In the genomic region with DNA sequence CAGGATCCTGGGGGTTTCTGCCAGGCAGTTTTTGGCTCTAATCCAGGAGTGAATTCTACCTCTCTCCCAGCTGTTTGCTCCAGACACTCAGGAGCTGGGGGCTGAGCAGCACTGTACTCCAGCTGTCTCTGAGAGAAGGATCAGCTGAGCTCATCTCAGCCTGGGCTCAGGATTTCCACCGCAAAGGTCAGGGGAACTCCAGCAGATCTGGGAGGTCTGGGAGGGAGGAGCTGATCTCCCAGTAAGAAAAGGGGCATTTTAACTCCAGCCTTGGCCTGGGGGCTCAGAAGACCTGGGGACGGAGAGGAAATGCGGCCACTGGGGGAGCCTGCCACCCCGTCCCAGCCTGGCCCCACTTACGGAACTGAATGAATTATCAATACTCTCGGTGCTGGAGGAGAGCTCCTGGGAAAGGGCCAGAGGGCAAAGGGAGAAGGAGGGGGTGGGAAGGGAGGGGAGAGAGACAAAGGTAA, we compare ENCODE assay signal across 10 cellular contexts. TPM values are rescaled to one million over a fixed set of nuclear protein-coding genes. Genes with fewer than 3 reads are reported as not detected.
DNase-seq lines count a peak whose midpoint lies in the region; ATAC-seq and TF ChIP-seq lines count a peak whose summit lies in the region.
"Had no signal": no experiment of that assay in that cellular context is flagged by ENCODE, and none has a peak within 500 bp of the region (broad histone marks: within the 10 kb centered on the region; RNA-seq: fewer than 3 reads in every experiment).

No MANE protein-coding gene starts in this region.

- no peak overlapping the region for H2BK5ac ChIP-seq in mesendoderm (ENCODE audit: low read length)

- H3K4me1 Mint-ChIP-seq in MCF 10A (ENCODE audit: insufficient read depth, unreplicated experiment): peaks cover 32% of the 10 kb centered on the region

- H3K27ac Mint-ChIP-seq in MCF 10A (ENCODE audit: low read depth, unreplicated experiment): no peak overlapping the region

- no peak overlapping the region for H2BK120ac ChIP-seq in mesendoderm (ENCODE audit: low read depth, low read length)

- no peak overlapping the region for H4K8ac ChIP-seq in mesendoderm (ENCODE audit: low read depth, low read length)

- no peak overlapping the region for H4K5ac ChIP-seq in mesendoderm (ENCODE audit: low read length)

- H3K27me3 Mint-ChIP-seq in MCF 10A (ENCODE audit: insufficient read depth, unreplicated experiment): no peaks in the 10 kb centered on the region

- H3K9ac ChIP-seq in endocrine pancreas (ENCODE audit: control insufficient read depth, insufficient read depth, low read length) (peak overlapping the region; percentile 57), mesendoderm (ENCODE audit: low read length) (no peak overlapping the region)

- intact Hi-C loops in breast epithelium (cut with DNase I; ENCODE audit: low total_unique reads): no loop called here
- intact Hi-C loops in MCF 10A (cut with micrococcal nuclease): loop anchor here (2.0 kb wide), 1 partner anchor 89 kb away; a partner anchor contains a TSS

- peaks cover 8 to 16% of the 10 kb centered on the region in 2 donors for H3K4me1 ChIP-seq in breast epithelium
- H3K4me1 ChIP-seq in endocrine pancreas (ENCODE audit: control insufficient read depth, insufficient read depth, low read length): peaks cover 19% of the 10 kb centered on the region
- H3K4me1 ChIP-seq in mesendoderm (ENCODE audit: control insufficient read depth, low read depth, low read length): no peaks in the 10 kb centered on the region
- H3K4me1 ChIP-seq in urinary bladder (ENCODE audit: insufficient read depth): no peaks in the 10 kb centered on the region

- no peak overlapping the region for H3K4me3 ChIP-seq in breast epithelium
- no peak overlapping the region for H3K4me3 ChIP-seq in endocrine pancreas (ENCODE audit: control insufficient read depth, insufficient read depth, low read length)
- H3K4me3 ChIP-seq in mesendoderm (ENCODE audit: low read length): no peak overlapping the region
- no peak overlapping the region for H3K4me3 ChIP-seq in urinary bladder (ENCODE audit: low read depth, low read length)

- H3K27ac ChIP-seq in breast epithelium: peak overlapping the region; percentile 80 to 86
- peak overlapping the region; percentile 3 for H3K27ac ChIP-seq in mesendoderm (ENCODE audit: low read depth, low read length)
- peak overlapping the region; percentile 54 for H3K27ac ChIP-seq in urinary bladder (ENCODE audit: low read depth)

- peaks cover 78% of the 10 kb centered on the region for H3K36me3 Mint-ChIP-seq in MCF 10A (ENCODE audit: insufficient read depth, unreplicated experiment)

- no TSS peak for BruUV-seq in MCF 10A (replicated peaks; lab: Mats Ljungman, UMichigan)

- no peaks in the 10 kb centered on the region for H3K79me2 ChIP-seq in mesendoderm (ENCODE audit: control insufficient read depth, insufficient read depth, low read length)

- no peak overlapping the region for H3K4me2 ChIP-seq in mesendoderm (ENCODE audit: low read length)

- H3K79me1 ChIP-seq in mesendoderm (ENCODE audit: low read length): no peaks in the 10 kb centered on the region

- H2BK15ac ChIP-seq in mesendoderm (replicated peaks; ENCODE audit: low read depth): no peak overlapping the region

- CTCF ChIA-PET in MCF 10A (lab: Yijun Ruan, JAX): interaction anchor here (0.6 to 27.4 kb wide), 9 partner anchors 9 to 94 kb away, joined by 3 to 566 read pairs (median 6); no protein-coding TSS in a partner anchor

- ATAC-seq in GM21528 (IDR thresholded peaks at IDR 0.05; ENCODE audit: low FRiP score, unreplicated experiment): no peak
- ATAC-seq in HG03460 (IDR thresholded peaks at IDR 0.05; ENCODE audit: unreplicated experiment): no peak

- H3K36me3 ChIP-seq in breast epithelium: peaks cover 8% of the 10 kb centered on the region
- peaks cover 2% of the 10 kb centered on the region for H3K36me3 ChIP-seq in endocrine pancreas (ENCODE audit: control insufficient read depth, insufficient read depth, low read length)
- peaks cover 12% of the 10 kb centered on the region for H3K36me3 ChIP-seq in mesendoderm (ENCODE audit: control insufficient read depth, insufficient read depth, low read length)
- H3K36me3 ChIP-seq in urinary bladder (ENCODE audit: insufficient read depth): peaks cover 4% of the 10 kb centered on the region

- H3K27me3 ChIP-seq in breast epithelium (no peaks in the 10 kb centered on the region), endocrine pancreas (ENCODE audit: control insufficient read depth, insufficient read depth, low read length) (no peaks in the 10 kb centered on the region), mesendoderm (ENCODE audit: insufficient read depth, low read length, poor library complexity) (no peaks in the 10 kb centered on the region)

- POLR2A ChIA-PET in MCF 10A (lab: Yijun Ruan, JAX): interaction anchor here (0.8 to 10.5 kb wide), 9 partner anchors 9 to 90 kb away, joined by 3 to 253 read pairs (median 13); a partner anchor contains a TSS

- no peak overlapping the region for H3K23ac ChIP-seq in mesendoderm (ENCODE audit: low read length)

- no peak for DNase-seq in breast epithelium (ENCODE audit: low spot score in 2 of 2)
- no peak for DNase-seq in MCF 10A (ENCODE audit: unreplicated experiment)
- peak; percentile 78 for DNase-seq in mesendoderm
- DNase-seq in HK-2 (ENCODE audit: unreplicated experiment): no peak
- DNase-seq: NCI-H187 treated with DMSO at 0.1 percent for 48 hours, T-helper 9 cell had no signal

- H3K9me3 ChIP-seq in breast epithelium (no peaks in the 10 kb centered on the region), endocrine pancreas (ENCODE audit: control insufficient read depth, low read length) (no peaks in the 10 kb centered on the region)

- no peak overlapping the region for H2AK5ac ChIP-seq in mesendoderm (ENCODE audit: low read length)

- no peaks in the 10 kb centered on the region for H3K9me3 Mint-ChIP-seq in MCF 10A (ENCODE audit: unreplicated experiment)

- no peak overlapping the region for H3K4ac ChIP-seq in mesendoderm (ENCODE audit: low read depth, low read length)

- TF ChIP-seq CTCF in breast epithelium (IDR thresholded peaks at IDR 0.05): no peak
- no peak for TF ChIP-seq CTCF in MCF 10A (IDR thresholded peaks at IDR 0.05; ENCODE audit: unreplicated experiment)

- no peak for TF ChIP-seq POLR2A in breast epithelium (IDR thresholded peaks at IDR 0.05)

- no CpG with 5 or more reads among the region's 6 CpGs for WGBS in mesendoderm (ENCODE audit: extremely low coverage, insufficient coverage, low lambda C conversion rate)
- 39% methylated on average over 6 of the region's 6 CpGs for WGBS in urinary bladder

- no peak overlapping the region for H3K18ac ChIP-seq in mesendoderm (ENCODE audit: low read length)

- H3K4me3 Mint-ChIP-seq in MCF 10A (ENCODE audit: unreplicated experiment): no peak overlapping the region

- peak overlapping the region; percentile 25 for H3K56ac ChIP-seq in mesendoderm (ENCODE audit: low read length)

RNA-seq across cellular contexts. Expression of a gene that starts 17.3 kb away (rescaled TPM):
- 10 to 100 TPM; 59.2 to 91.8 (median 69.8) TPM for total RNA-seq in breast epithelium
- total RNA-seq in MCF 10A (2022): 75.3 and 90.1 TPM in 2 replicates
- polyA plus RNA-seq in mesendoderm (2013, experiment 1 of 2): 17.0 TPM
- polyA plus RNA-seq in mesendoderm (2013, experiment 2 of 2): 17.2 TPM
- 26.5 TPM for total RNA-seq in urinary bladder
- 45.5 TPM for polyA plus RNA-seq in urinary bladder

RNA-seq across cellular contexts. Expression of a gene that starts 27.8 kb away (rescaled TPM):
- total RNA-seq in breast epithelium (10 to 100 TPM; 20.6 to 31.6 (median 25.9) TPM), MCF 10A (2022) (26.3 and 27.5 TPM in 2 replicates), urinary bladder (8.1 TPM)
- 18.8 TPM for polyA plus RNA-seq in mesendoderm (2013, experiment 1 of 2)
- polyA plus RNA-seq in mesendoderm (2013, experiment 2 of 2): 21.8 TPM
- polyA plus RNA-seq in urinary bladder: 15.9 TPM

RNA-seq across cellular contexts. Expression of a gene that starts 37.2 kb away (rescaled TPM):
- 10 to 100 TPM; 17.9 to 34.5 (median 25.9) TPM for total RNA-seq in breast epithelium
- 19.2 and 26.5 TPM in 2 replicates for total RNA-seq in MCF 10A (2022)
- polyA plus RNA-seq in mesendoderm (2013, experiment 1 of 2): 24.0 TPM
- 25.6 TPM for polyA plus RNA-seq in mesendoderm (2013, experiment 2 of 2)
- 42.9 TPM for total RNA-seq in urinary bladder
- polyA plus RNA-seq in urinary bladder: 31.2 TPM

RNA-seq across cellular contexts. Expression of a gene that starts 55.4 kb away (rescaled TPM):
- total RNA-seq in breast epithelium (100 to 1,000 TPM; 108 to 188 (median 140) TPM), MCF 10A (2022) (266 and 285 TPM in 2 replicates), urinary bladder (77.2 TPM)
- 172 TPM for polyA plus RNA-seq in mesendoderm (2013, experiment 1 of 2)
- polyA plus RNA-seq in mesendoderm (2013, experiment 2 of 2): 171 TPM
- polyA plus RNA-seq in urinary bladder: 191 TPM

Comparison
In these comparisons a context has a peak if more than half of its experiments do, and no peak if none do; other contexts are left out.
1. H3K27ac ChIP-seq: peak in every context shown above with its lines; median percentile 83 in breast epithelium; 54 in urinary bladder; 3 in mesendoderm.